In the genomic region with DNA sequence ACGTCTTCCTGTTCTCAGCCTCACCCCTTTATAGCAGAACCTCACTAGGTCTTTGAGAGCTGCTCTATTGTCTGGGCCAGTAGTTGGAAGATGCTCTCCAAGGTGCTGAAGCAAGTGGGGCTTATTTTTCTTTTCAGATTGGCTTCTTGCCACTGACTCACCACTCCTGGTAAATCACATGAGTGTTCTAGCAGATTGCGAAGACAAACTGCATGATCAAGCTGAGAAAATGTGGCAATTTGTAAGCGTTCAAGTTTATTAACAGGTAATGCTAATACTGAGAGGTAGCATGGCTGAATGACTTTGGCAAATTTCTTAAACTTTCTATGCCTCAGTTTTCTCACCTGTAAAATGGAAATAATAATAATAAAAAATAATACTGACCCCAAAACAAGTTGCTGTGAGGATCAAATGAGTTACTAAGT, we compare ENCODE assay signal across 8 cellular contexts. TPM values are rescaled to one million over a fixed set of nuclear protein-coding genes. Genes with fewer than 3 reads are reported as not detected.
DNase-seq lines count a peak whose midpoint lies in the region; ATAC-seq and TF ChIP-seq lines count a peak whose summit lies in the region.

No MANE protein-coding gene starts in this region.

- no TSS peak for BruUV-seq in MCF 10A (replicated peaks; lab: Mats Ljungman, UMichigan)

- H3K36me3 Mint-ChIP-seq in MCF 10A (ENCODE audit: insufficient read depth, unreplicated experiment), result no peaks in the 10 kb centered on the region

- no peak overlapping the region for H3K4me2 ChIP-seq in fibroblast of lung (ENCODE audit: extremely low read depth, insufficient read depth, low read length)

- H3K9me3 ChIP-seq in breast epithelium (no peaks in the 10 kb centered on the region), fibroblast of lung (ENCODE audit: control insufficient read depth, insufficient read depth, low read depth, low read length) (no peaks in the 10 kb centered on the region)

- TF ChIP-seq POLR2A in breast epithelium (IDR thresholded peaks at IDR 0.05), result no peak

- H3K9me3 Mint-ChIP-seq in MCF 10A (ENCODE audit: unreplicated experiment), result no peaks in the 10 kb centered on the region

- CTCF ChIA-PET in MCF 10A (lab: Yijun Ruan, JAX), result interaction anchor here (0.6 to 1.3 kb wide), 6 partner anchors 53 to 137 kb away, joined by 3 to 6 read pairs (median 3); no protein-coding TSS in a partner anchor
- CTCF ChIA-PET in RWPE1 (lab: Yijun Ruan, JAX), result interaction anchor here (0.6 kb wide), 1 partner anchor 73 kb away, joined by 3 read pairs; no protein-coding TSS in a partner anchor

- H3K4me3 Mint-ChIP-seq in MCF 10A (ENCODE audit: unreplicated experiment), result no peak overlapping the region

- no peaks in the 10 kb centered on the region for H3K4me1 ChIP-seq in breast epithelium
- H3K4me1 ChIP-seq in fibroblast of lung (ENCODE audit: control insufficient read depth, extremely low read depth, insufficient read depth, low read length), result no peaks in the 10 kb centered on the region

- no peak overlapping the region for H3K27ac ChIP-seq in breast epithelium
- no peak overlapping the region for H3K27ac ChIP-seq in RWPE1
- H3K27ac ChIP-seq in fibroblast of lung (ENCODE audit: insufficient read depth, low read length), result no peak overlapping the region

- H3K27ac Mint-ChIP-seq in MCF 10A (ENCODE audit: low read depth, unreplicated experiment), result no peak overlapping the region

- no peaks in the 10 kb centered on the region for H3K79me2 ChIP-seq in fibroblast of lung (ENCODE audit: control insufficient read depth, insufficient read depth, low read length)

- peaks cover 19% of the 10 kb centered on the region for H3K4me1 Mint-ChIP-seq in MCF 10A (ENCODE audit: insufficient read depth, unreplicated experiment)

- no peak overlapping the region for H3K9ac ChIP-seq in fibroblast of lung (ENCODE audit: insufficient read depth, low read length)

- TF ChIP-seq CTCF in MCF 10A (IDR thresholded peaks at IDR 0.05; ENCODE audit: unreplicated experiment), result no peak
- no peak for TF ChIP-seq CTCF in breast epithelium (IDR thresholded peaks at IDR 0.05)
- no peak for TF ChIP-seq CTCF in RWPE1 (conservative IDR thresholded peaks at IDR 0.05; ENCODE audit: low read depth)
- no peak for TF ChIP-seq CTCF in fibroblast of lung (conservative IDR thresholded peaks at IDR 0.05 in 1 of 2, IDR thresholded peaks at IDR 0.05 in 1 of 2; ENCODE audit: low read depth in 1 of 2, low read length in 2 of 2)

- H3K27me3 ChIP-seq in breast epithelium, result peaks cover 0 to 39% of the 10 kb centered on the region in 2 donors
- H3K27me3 ChIP-seq in fibroblast of lung (ENCODE audit: control insufficient read depth, insufficient read depth, low read length), result peaks cover 3% of the 10 kb centered on the region

- H2AFZ ChIP-seq in fibroblast of lung (ENCODE audit: low read length), result no peak overlapping the region

- H3K27me3 Mint-ChIP-seq in MCF 10A (ENCODE audit: insufficient read depth, unreplicated experiment), result peaks cover 75% of the 10 kb centered on the region

- intact Hi-C loops in MCF 10A (cut with micrococcal nuclease), result loop anchor here (1.0 to 5.0 kb wide), 3 partner anchors 59 to 118 kb away; partner anchors contain the start of gene CACNG2
- intact Hi-C loops in breast epithelium (cut with DNase I; ENCODE audit: low total_unique reads), result no loop called here

- DNase-seq in MCF 10A (ENCODE audit: unreplicated experiment) (peak; percentile 95), breast epithelium (ENCODE audit: low spot score in 2 of 2) (no peak), RWPE1 (ENCODE audit: low spot score) (peak; percentile 72), fibroblast of lung (ENCODE audit: low read depth in 2 of 2) (peak; percentile 86 to 92), smooth muscle cell of the brain vasculature (ENCODE audit: low read depth, low spot score) (peak; percentile 81)
- no peak for DNase-seq in stimulated activated naive CD4-positive, alpha-beta T cell treated with Interleukin-2 at 50 U/mL for 16 hours (lab: John Stamatoyannopoulos, UW)

- POLR2A ChIA-PET in MCF 10A (lab: Yijun Ruan, JAX), result interaction anchor here (0.6 to 3.0 kb wide), 11 partner anchors 9 to 133 kb away, joined by 3 to 14 read pairs (median 4); partner anchors contain the start of genes CACNG2 and IFT27
- POLR2A ChIA-PET in RWPE1 (lab: Yijun Ruan, JAX; ENCODE audit: low non-redundant PET), result no interaction called here

- ATAC-seq in HG03565 (IDR thresholded peaks at IDR 0.05; ENCODE audit: unreplicated experiment) (no peak), GM21619 (IDR thresholded peaks at IDR 0.05; ENCODE audit: unreplicated experiment) (no peak)

- H4K20me1 ChIP-seq in fibroblast of lung (ENCODE audit: control insufficient read depth, extremely low read depth, insufficient read depth, low read length), result no peaks in the 10 kb centered on the region

- H3K4me3 ChIP-seq in breast epithelium (no peak overlapping the region), fibroblast of lung (replicated peaks in 1 of 4; ENCODE audit: control extremely low read depth in 1 of 4, insufficient read depth in 1 of 4, low read depth in 3 of 4, low read length in 4 of 4) (no peak overlapping the region)

- H3K36me3 ChIP-seq in breast epithelium, result no peaks in the 10 kb centered on the region
- no peaks in the 10 kb centered on the region for H3K36me3 ChIP-seq in fibroblast of lung (ENCODE audit: control insufficient read depth, insufficient read depth, low read length)

RNA-seq across cellular contexts. Expression of gene CACNG2, which starts 59.2 kb away (rescaled TPM):
- total RNA-seq in MCF 10A (2022) (not detected in 2 replicates), breast epithelium (not detected), fibroblast of lung (not detected in 2 replicates)
- not detected in 2 replicates for polyA plus RNA-seq in fibroblast of lung
- not detected in 2 replicates for polyA plus RNA-seq in fibroblast of lung (2012)
- not detected in 2 replicates for polyA minus RNA-seq in fibroblast of lung (ENCODE audit: low replicate concordance)

Comparison
In these comparisons a context has a peak if more than half of its experiments do, and no peak if none do; other contexts are left out.
1. DNase-seq: peak in MCF 10A (single experiment), RWPE1 (single experiment), fibroblast of lung (2 of 2) and smooth muscle cell of the brain vasculature (single experiment); none in breast epithelium (0 of 2) and stimulated activated naive CD4-positive, alpha-beta T cell treated with Interleukin-2 at 50 U/mL for 16 hours (single experiment).